ENCODE assay signal across 8 cellular contexts in genomic region chr9:125632321-125633115, GRCh38.
DNase-seq lines count a peak whose midpoint lies in the region; ATAC-seq and TF ChIP-seq lines count a peak whose summit lies in the region.

No MANE protein-coding gene starts in this region.

- peak overlapping the region; percentile 9 for H3K27ac Mint-ChIP-seq in T-helper 1 cell treated with Interleukin-12 subunit alpha and Interleukin-12 subunit beta and Interleukin-4 antibody, amounts not matched to agents 30 μg/mL and 1 μg/mL, for 36 hours

- peak; percentile 39 for DNase-seq in activated naive CD4-positive, alpha-beta T cell treated with Interleukin-2 at 50 U/mL for 16 hours
- DNase-seq in activated naive CD4-positive, alpha-beta T cell (lab: John Stamatoyannopoulos, UW) = no peak
- DNase-seq in HCT116 (ENCODE audit: low read depth, low spot score) (no peak), KG1 (lab: John Stamatoyannopoulos, UW) (peak; percentile 70), left lobe of liver (ENCODE audit: low spot score) (no peak), G401 (ENCODE audit: low spot score) (no peak), hypothalamus (lab: John Stamatoyannopoulos, UW) (no peak)

- peaks cover 25 to 49% of the 10 kb centered on the region in 2 experiments for H3K4me1 ChIP-seq in HCT116 (ENCODE audit: control insufficient read depth in 1 of 2, insufficient read depth in 2 of 2, low read length in 2 of 2)

- no peaks in the 10 kb centered on the region for H4K20me1 ChIP-seq in HCT116 (ENCODE audit: insufficient read depth)

- in situ Hi-C loops in G401 (cut with HindIII; ENCODE audit: low sequenced_read_pairs) = no loop called here

- no TSS peak for BruUV-seq in HCT116 (replicated peaks; lab: Mats Ljungman, UMichigan)

- no peaks in the 10 kb centered on the region for H3K27me3 ChIP-seq in HCT116 (ENCODE audit: insufficient read depth, low read length)

- no peaks in the 10 kb centered on the region for H3K9me3 ChIP-seq in HCT116 (ENCODE audit: control insufficient read depth in 1 of 2, insufficient read depth in 1 of 2, low read depth in 1 of 2, low read length in 2 of 2)

- peaks cover 78% of the 10 kb centered on the region for H3K79me2 ChIP-seq in HCT116 (ENCODE audit: insufficient read depth, low read length)

- TF ChIP-seq RAD21 in HCT116 (IDR thresholded peaks at IDR 0.05; ENCODE audit: low read depth) = no peak; the same call in 1 of the 2 replicates

- H3K27ac ChIP-seq in HCT116 (ENCODE audit: low read depth, low read length) = no peak overlapping the region

- H3K36me3 ChIP-seq in HCT116 (ENCODE audit: control insufficient read depth in 1 of 2, insufficient read depth in 2 of 2, low read length in 2 of 2) = no peaks in the 10 kb centered on the region

- ATAC-seq in HCT116 (peak; percentile 65), left lobe of liver (peak; percentile 79)

- H2AFZ ChIP-seq in HCT116 (ENCODE audit: low read depth, low read length, poor library complexity, severe bottlenecking) = no peak overlapping the region

- H3K4me1 Mint-ChIP-seq in T-helper 1 cell treated with Interleukin-12 subunit alpha and Interleukin-12 subunit beta and Interleukin-4 antibody, amounts not matched to agents 30 μg/mL and 1 μg/mL, for 36 hours (ENCODE audit: low read depth) = peaks cover 38% of the 10 kb centered on the region

- H3K4me3 Mint-ChIP-seq in T-helper 1 cell treated with Interleukin-12 subunit alpha and Interleukin-12 subunit beta and Interleukin-4 antibody, amounts not matched to agents 30 μg/mL and 1 μg/mL, for 36 hours = peak overlapping the region; percentile 8

- H3K4me3 ChIP-seq in HCT116 (replicated peaks in 1 of 2; ENCODE audit: low read depth in 1 of 2, low read length in 2 of 2) = peak overlapping the region in 1 of 2 experiments; percentile 33; a peak in 2 of 4 replicates

- RAD21 ChIA-PET in HCT116 (lab: Charles Lee; ENCODE audit: low non-redundant PET in 1 of 2, low total read pairs in 2 of 2, uncharacterized antibody in 2 of 2, unreplicated experiment in 2 of 2) = interaction anchor here in 1 of 2 experiments (1.1 kb wide), 1 partner anchor 205 kb away, joined by 3 read pairs; no protein-coding TSS in a partner anchor

- POLR2A ChIA-PET in HCT116 (lab: Charles Lee) = no interaction called here

- no peak for TF ChIP-seq POLR2A in HCT116 (IDR thresholded peaks at IDR 0.05; ENCODE audit: borderline replicate concordance, extremely low read depth, insufficient read depth, insufficient read length)

- H3K27me3 Mint-ChIP-seq in T-helper 1 cell treated with Interleukin-12 subunit alpha and Interleukin-12 subunit beta and Interleukin-4 antibody, amounts not matched to agents 30 μg/mL and 1 μg/mL, for 36 hours (ENCODE audit: low read depth) = no peaks in the 10 kb centered on the region

- H3K9me3 Mint-ChIP-seq in T-helper 1 cell treated with Interleukin-12 subunit alpha and Interleukin-12 subunit beta and Interleukin-4 antibody, amounts not matched to agents 30 μg/mL and 1 μg/mL, for 36 hours = no peaks in the 10 kb centered on the region

- TF ChIP-seq CTCF in HCT116 (IDR thresholded peaks at IDR 0.05 in 2 of 3, conservative IDR thresholded peaks at IDR 0.05 in 1 of 3; ENCODE audit: borderline replicate concordance in 1 of 3, insufficient read depth in 1 of 3, low read depth in 2 of 3, low read length in 2 of 3) = no peak

- H3K36me3 Mint-ChIP-seq in T-helper 1 cell treated with Interleukin-12 subunit alpha and Interleukin-12 subunit beta and Interleukin-4 antibody, amounts not matched to agents 30 μg/mL and 1 μg/mL, for 36 hours (ENCODE audit: low read depth) = no peaks in the 10 kb centered on the region

- intact Hi-C loops in HCT116 (cut with micrococcal nuclease) = no loop called here

- H3K4me2 ChIP-seq in HCT116 (ENCODE audit: low read length) = peak overlapping the region; percentile 71

- CTCF ChIA-PET in HCT116 (lab: Charles Lee) = no interaction called here

- no peaks in the 10 kb centered on the region for H3K9me2 ChIP-seq in HCT116 (ENCODE audit: insufficient read depth)

- peak overlapping the region; percentile 33 for H3K9ac ChIP-seq in HCT116 (ENCODE audit: low read length)

TF ChIP-seq in HCT116, 20 proteins besides CTCF, POLR2A, EP300 and RAD21:
- TF ChIP-seq TCF7L2 (IDR thresholded peaks at IDR 0.05; ENCODE audit: borderline replicate concordance, extremely low read depth, insufficient read depth, insufficient read length) = no peak
- TF ChIP-seq ZBTB33 (IDR thresholded peaks at IDR 0.05; ENCODE audit: extremely low read depth, insufficient replicate concordance, low read length) = no peak
- TF ChIP-seq, protein P1, sequence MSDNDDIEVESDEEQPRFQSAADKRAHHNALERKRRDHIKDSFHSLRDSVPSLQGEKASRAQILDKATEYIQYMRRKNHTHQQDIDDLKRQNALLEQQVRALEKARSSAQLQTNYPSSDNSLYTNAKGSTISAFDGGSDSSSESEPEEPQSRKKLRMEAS (IDR thresholded peaks at IDR 0.05) = peak; percentile 52; the same call in 1 of the 2 replicates
- TF ChIP-seq JUND (IDR thresholded peaks at IDR 0.05) = peak; percentile 34; the same call in 1 of the 2 replicates
- TF ChIP-seq FOSL1 (IDR thresholded peaks at IDR 0.05; ENCODE audit: low read depth) = 0 out of 2 replicates have a peak, but pooled peaks have one; percentile 31
- TF ChIP-seq CBX3 (IDR thresholded peaks at IDR 0.05; ENCODE audit: low read depth) = peak; percentile 47; the same call in 1 of the 2 replicates
- no peak; the same call in 1 of the 2 replicates for TF ChIP-seq EGR1 (IDR thresholded peaks at IDR 0.05; ENCODE audit: low read depth)

Comparison
In these comparisons a context has a peak if more than half of its experiments do, and no peak if none do; other contexts are left out.
1. DNase-seq: peak in activated naive CD4-positive, alpha-beta T cell treated with Interleukin-2 at 50 U/mL for 16 hours (single experiment) and KG1 (single experiment); none in activated naive CD4-positive, alpha-beta T cell (0 of 4), HCT116 (single experiment), left lobe of liver (single experiment), G401 (single experiment) and hypothalamus (0 of 51).